ENCODE assay signal across 8 cellular contexts in the genomic region with DNA sequence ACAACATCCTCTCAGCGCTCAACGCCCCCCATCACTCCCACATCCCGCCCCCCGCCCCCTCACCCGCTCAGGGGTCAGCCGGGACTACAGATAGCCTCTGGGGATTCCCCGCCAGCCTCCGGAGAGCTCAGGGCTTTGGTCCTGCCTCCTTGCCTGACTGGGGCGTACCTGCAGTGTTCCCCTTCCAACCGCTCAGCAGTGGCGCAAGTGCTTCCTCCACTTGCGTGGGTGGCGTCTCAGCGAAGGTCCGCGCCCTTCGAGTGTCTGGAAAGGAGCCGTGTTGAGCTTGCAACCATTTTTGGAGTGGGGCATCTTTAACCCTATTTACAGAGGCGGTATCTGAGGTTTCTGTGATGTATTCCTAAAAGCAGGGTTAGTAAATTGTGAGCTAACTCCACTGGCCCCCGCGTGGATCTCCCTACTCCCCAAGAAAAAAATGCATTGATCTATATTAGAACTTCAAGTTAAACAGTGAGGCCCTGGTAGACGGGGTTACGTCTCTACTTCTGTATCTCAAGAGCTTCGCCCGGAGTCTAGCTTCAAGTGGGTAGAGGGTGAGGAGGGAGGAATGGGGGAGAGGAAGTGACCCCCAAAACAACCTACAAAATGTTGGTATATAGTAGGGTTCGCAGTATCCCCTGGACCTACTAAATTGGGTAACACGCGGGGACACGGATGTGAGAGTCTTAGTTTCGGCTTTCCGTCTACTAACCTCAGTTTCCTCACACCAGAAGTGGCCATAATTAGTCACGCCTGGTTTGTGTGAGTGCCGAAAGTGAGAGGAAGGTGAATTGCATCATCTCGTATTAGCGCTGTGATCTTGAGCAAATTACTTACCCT. TPM values are rescaled to one million over a fixed set of nuclear protein-coding genes. Genes with fewer than 3 reads are reported as not detected.
DNase-seq lines count a peak whose midpoint lies in the region; ATAC-seq, FAIRE-seq and TF ChIP-seq lines count a peak whose summit lies in the region.

No MANE protein-coding gene starts in this region.

- intact Hi-C loops in activated naive CD4-positive, alpha-beta T cell treated with anti-CD3 and anti-CD28 coated beads for 36 hours (cut with micrococcal nuclease) = loop anchor here (1.0 to 5.0 kb wide), 4 partner anchors 13 to 1474 kb away; partner anchors contain the start of genes CPEB2 and RAB28
- intact Hi-C loops in PC-3 (cut with micrococcal nuclease) = no loop called here

- DNase-seq in activated naive CD4-positive, alpha-beta T cell treated with anti-CD3 and anti-CD28 coated beads for 36 hours = peak; percentile 57
- no peak for DNase-seq in activated naive CD4-positive, alpha-beta T cell treated with anti-CD3 and anti-CD28 coated beads, Interleukin-2, amount 50 U/mL, for 16 hours
- peak; percentile 39 for DNase-seq in NAMALWA (ENCODE audit: low spot score)
- DNase-seq in immature natural killer cell = peak in 2 of 3 donors; percentile 32 to 34
- no peak for DNase-seq in ureter (ENCODE audit: low spot score)
- DNase-seq in PC-3 = no peak
- DNase-seq in RCC 7860 (ENCODE audit: low spot score) = no peak

- peak; percentile 76 for ATAC-seq in HG02642 (IDR thresholded peaks at IDR 0.05; ENCODE audit: poor library complexity, unreplicated experiment)
- no peak for ATAC-seq in PC-3

- H2AFZ ChIP-seq in PC-3 (ENCODE audit: low read length) = no peak overlapping the region

- no peak overlapping the region for H3K27ac ChIP-seq in PC-3 (ENCODE audit: low read length)

- H4K20me1 ChIP-seq in PC-3 (ENCODE audit: low read length) = no peaks in the 10 kb centered on the region

- peaks cover 14% of the 10 kb centered on the region for H3K9me3 Mint-ChIP-seq in activated naive CD4-positive, alpha-beta T cell treated with anti-CD3 and anti-CD28 coated beads for 36 hours
- peaks cover 3 to 42% (median 15%) of the 10 kb centered on the region in 6 donors for H3K9me3 Mint-ChIP-seq in immature natural killer cell

- POLR2A ChIA-PET in PC-3 (lab: Charles Lee; ENCODE audit: unreplicated experiment) = no interaction called here

- peaks cover 35% of the 10 kb centered on the region for H3K4me1 Mint-ChIP-seq in activated naive CD4-positive, alpha-beta T cell treated with anti-CD3 and anti-CD28 coated beads for 36 hours (ENCODE audit: low read depth)
- peaks cover 32 to 39% of the 10 kb centered on the region in 2 donors for H3K4me1 Mint-ChIP-seq in immature natural killer cell

- no peaks in the 10 kb centered on the region for H3F3A ChIP-seq in PC-3 (ENCODE audit: low read length, unreplicated experiment)

- H3K9ac ChIP-seq in PC-3 (ENCODE audit: low read length) = no peak overlapping the region

- no peak for TF ChIP-seq CTCF in PC-3 (conservative IDR thresholded peaks at IDR 0.05; ENCODE audit: low read depth, low read length)

- H3K4me1 ChIP-seq in PC-3 (ENCODE audit: insufficient read depth, low read length) = no peaks in the 10 kb centered on the region

- no peaks in the 10 kb centered on the region for H3K9me2 ChIP-seq in PC-3 (replicated peaks; ENCODE audit: low read length)

- CTCF ChIA-PET in activated naive CD4-positive, alpha-beta T cell treated with anti-CD3 and anti-CD28 coated beads for 36 hours (lab: Charles Lee) = interaction anchor here (3.1 kb wide), 1 partner anchor 13 kb away, joined by 13 read pairs; no protein-coding TSS in a partner anchor
- CTCF ChIA-PET in PC-3 (lab: Charles Lee) = no interaction called here

- H3K4me3 Mint-ChIP-seq in activated naive CD4-positive, alpha-beta T cell treated with anti-CD3 and anti-CD28 coated beads for 36 hours = peak overlapping the region; percentile 43
- H3K4me3 Mint-ChIP-seq in immature natural killer cell = peak overlapping the region; percentile 68 to 78 (median 75)

- peaks cover 36% of the 10 kb centered on the region for H3K27me3 ChIP-seq in PC-3 (ENCODE audit: low read length)

- peaks cover 8% of the 10 kb centered on the region for H3K36me3 Mint-ChIP-seq in activated naive CD4-positive, alpha-beta T cell treated with anti-CD3 and anti-CD28 coated beads for 36 hours (ENCODE audit: low read depth)
- H3K36me3 Mint-ChIP-seq in immature natural killer cell = peaks cover 0 to 8% (median 3%) of the 10 kb centered on the region in 3 donors

- H3K9me3 ChIP-seq in PC-3 (ENCODE audit: low read length) = no peaks in the 10 kb centered on the region

- FAIRE-seq in RCC 7860 (lab: Jason Lieb, UNC) = no peak

- no peaks in the 10 kb centered on the region for H3K79me2 ChIP-seq in PC-3 (ENCODE audit: low read length)

- H3K4me2 ChIP-seq in PC-3 (ENCODE audit: low read length) = no peak overlapping the region

- peaks cover 85% of the 10 kb centered on the region for H3K27me3 Mint-ChIP-seq in activated naive CD4-positive, alpha-beta T cell treated with anti-CD3 and anti-CD28 coated beads for 36 hours (ENCODE audit: low read depth)
- H3K27me3 Mint-ChIP-seq in immature natural killer cell (ENCODE audit: low read depth in 3 of 3) = peaks cover 46 to 72% (median 70%) of the 10 kb centered on the region in 3 donors

- H3K36me3 ChIP-seq in PC-3 (ENCODE audit: low read depth, low read length) = no peaks in the 10 kb centered on the region

- no peak overlapping the region for H3K27ac Mint-ChIP-seq in activated naive CD4-positive, alpha-beta T cell treated with anti-CD3 and anti-CD28 coated beads for 36 hours
- H3K27ac Mint-ChIP-seq in immature natural killer cell = peak overlapping the region in 2 of 6 donors; percentile 22 to 62

- no TSS peak for BruUV-seq in PC-3 (replicated peaks; lab: Mats Ljungman, UMichigan)

- H3K4me3 ChIP-seq in PC-3 (ENCODE audit: low read length) = no peak overlapping the region

RNA-seq across cellular contexts. Expression of gene NKX3-2, which starts 16.1 kb away (rescaled TPM):
- not detected for total RNA-seq in activated naive CD4-positive, alpha-beta T cell treated with anti-CD3 and anti-CD28 coated beads for 36 hours
- not detected for polyA plus RNA-seq in immature natural killer cell
- not detected for total RNA-seq in ureter
- total RNA-seq in PC-3 (2014; rRNA removed) = 0.07 TPM in 1 of 2 replicates, not detected in the other

RNA-seq across cellular contexts. Expression of gene RAB28, which starts 44.1 kb away (rescaled TPM):
- total RNA-seq in activated naive CD4-positive, alpha-beta T cell treated with anti-CD3 and anti-CD28 coated beads for 36 hours = 10 to 100 TPM; 15.6 to 16.7 TPM
- 10 to 100 TPM; 16.8 to 25.2 (median 20.7) TPM for polyA plus RNA-seq in immature natural killer cell
- total RNA-seq in ureter (17.1 TPM), PC-3 (2014; rRNA removed) (4.9 and 10.4 TPM in 2 replicates)

Comparison
In these comparisons a context has a peak if more than half of its experiments do, and no peak if none do; other contexts are left out.
1. DNase-seq: peak in activated naive CD4-positive, alpha-beta T cell treated with anti-CD3 and anti-CD28 coated beads for 36 hours (single experiment), NAMALWA (single experiment) and immature natural killer cell (2 of 3); none in activated naive CD4-positive, alpha-beta T cell treated with anti-CD3 and anti-CD28 coated beads, Interleukin-2, amount 50 U/mL, for 16 hours (single experiment), ureter (single experiment), PC-3 (single experiment) and RCC 7860 (single experiment).